Comparison of ENCODE assay signal across 8 cellular contexts in the genomic region with DNA sequence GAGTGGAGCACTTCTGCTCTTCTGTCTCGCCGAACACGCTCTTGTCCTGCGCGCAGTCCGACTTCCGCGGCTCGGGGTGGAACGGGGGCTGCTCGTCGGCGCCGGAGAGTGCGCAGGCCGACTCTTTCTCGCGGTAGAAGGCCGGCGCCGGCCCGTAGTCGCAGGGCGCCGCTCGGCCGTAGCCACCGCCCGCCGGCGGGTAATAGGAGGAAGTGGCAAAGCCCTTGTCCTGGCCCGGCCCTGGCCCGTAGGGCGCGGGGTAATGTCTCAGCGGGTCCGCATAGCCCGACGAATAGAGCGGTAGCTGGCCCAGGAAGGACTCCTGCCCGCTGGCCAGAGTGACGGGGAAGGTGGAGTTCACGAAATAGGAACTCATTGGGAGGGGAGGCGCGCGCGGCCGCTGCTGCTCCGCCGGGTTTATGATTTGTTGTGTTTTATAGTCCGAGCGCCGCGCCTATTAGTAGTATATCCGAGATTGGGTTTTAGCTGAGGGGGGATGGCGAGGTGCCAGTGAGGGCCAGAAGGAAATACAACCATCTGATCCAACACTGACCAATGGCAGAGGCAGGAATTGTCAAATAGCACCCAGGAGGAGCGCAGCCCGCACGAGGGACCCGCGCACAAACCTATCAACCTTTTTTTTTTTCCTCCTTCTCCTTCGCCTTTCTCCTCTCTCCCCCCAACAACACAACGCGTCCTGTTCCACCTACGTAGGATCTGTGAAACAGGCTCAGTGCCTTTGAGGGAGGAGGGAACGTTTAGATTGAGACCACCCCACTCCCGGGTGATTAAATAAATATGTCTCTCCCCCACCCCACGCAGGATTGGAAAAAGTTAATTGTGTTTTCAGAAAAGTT. TPM values are rescaled to one million over a fixed set of nuclear protein-coding genes. Genes with fewer than 3 reads are reported as not detected.
DNase-seq lines count a peak whose midpoint lies in the region; ATAC-seq and TF ChIP-seq lines count a peak whose summit lies in the region.

No MANE protein-coding gene starts in this region.

- ATAC-seq in GM18519 (IDR thresholded peaks at IDR 0.05; ENCODE audit: low FRiP score, unreplicated experiment) = no peak

- CTCF ChIA-PET in mammary epithelial cell (lab: Charles Lee; ENCODE audit: low non-redundant PET) = no interaction called here

- TF ChIP-seq CTCF in mammary epithelial cell (conservative IDR thresholded peaks at IDR 0.05 in 1 of 2, IDR thresholded peaks at IDR 0.05 in 1 of 2; ENCODE audit: extremely low read depth in 1 of 2, insufficient read depth in 1 of 2, low read depth in 1 of 2, low read length in 2 of 2) = no peak
- TF ChIP-seq CTCF in uterus (IDR thresholded peaks at IDR 0.05) = no peak

- peak in 1 of 2 donors; percentile 46 for TF ChIP-seq POLR2A in uterus (IDR thresholded peaks at IDR 0.05)

- H3K4me3 ChIP-seq in mammary epithelial cell (replicated peaks in 1 of 3; ENCODE audit: insufficient read depth in 1 of 3, low read depth in 2 of 3, low read length in 3 of 3) (peak overlapping the region; percentile 49 to 69 (median 57)), mesodermal cell (ENCODE audit: extremely low read depth, insufficient read depth, low read length, poor library complexity, severe bottlenecking) (peak overlapping the region; percentile 54), uterus (peak overlapping the region; percentile 35 to 39)

- H3K4me2 ChIP-seq in mammary epithelial cell (ENCODE audit: insufficient read depth, low read depth, low read length) = peak overlapping the region; percentile 99

- H2AFZ ChIP-seq in mammary epithelial cell (ENCODE audit: low read depth, low read length) = peak overlapping the region; percentile 90

- H3K4me1 ChIP-seq in mammary epithelial cell (ENCODE audit: insufficient read depth, low read length) = peaks cover 26% of the 10 kb centered on the region
- H3K4me1 ChIP-seq in mesodermal cell (ENCODE audit: control insufficient read depth, insufficient read depth, low read length, poor library complexity, severe bottlenecking) = peaks cover 29% of the 10 kb centered on the region
- H3K4me1 ChIP-seq in uterus = peaks cover 0 to 7% of the 10 kb centered on the region in 2 donors

- H3K36me3 ChIP-seq in mammary epithelial cell (ENCODE audit: insufficient read depth, low read length) (no peaks in the 10 kb centered on the region), mesodermal cell (ENCODE audit: control insufficient read depth, insufficient read depth, low read length) (no peaks in the 10 kb centered on the region), uterus (no peaks in the 10 kb centered on the region)

- H3K79me2 ChIP-seq in mammary epithelial cell (ENCODE audit: insufficient read depth, low read length) = no peaks in the 10 kb centered on the region

- H3K9ac ChIP-seq in mammary epithelial cell (ENCODE audit: insufficient read depth, low read length) = no peak overlapping the region

- 3% methylated on average over 42 of the region's 68 CpGs for WGBS in mammary epithelial cell (ENCODE audit: low coverage, missing lambda C conversion rate)
- WGBS in mesodermal cell (ENCODE audit: insufficient coverage in 2 of 2), 2 experiments = 1% methylated on average over 42 to 62 of the region's 68 CpGs

- in situ Hi-C loops in mammary epithelial cell (cut with MboI; ENCODE audit: low sequenced_read_pairs in 2 of 2) = loop anchor here (10.0 kb wide), 2 partner anchors 383 to 443 kb away; no protein-coding TSS in a partner anchor

- peaks cover 35% of the 10 kb centered on the region for H3K27me3 ChIP-seq in mammary epithelial cell (ENCODE audit: insufficient read depth, low read length)
- H3K27me3 ChIP-seq in uterus = peaks cover 9 to 71% of the 10 kb centered on the region in 2 donors

- no peaks in the 10 kb centered on the region for H4K20me1 ChIP-seq in mammary epithelial cell (ENCODE audit: insufficient read depth, low read length)

- no TSS peak for BruUV-seq in mammary epithelial cell (replicated peaks; lab: Mats Ljungman, UMichigan)

- H3K9me3 ChIP-seq in mammary epithelial cell (replicated peaks; ENCODE audit: insufficient read depth, low read length) (no peaks in the 10 kb centered on the region), mesodermal cell (ENCODE audit: control insufficient read depth, low read length) (no peaks in the 10 kb centered on the region), uterus (no peaks in the 10 kb centered on the region)

- intact Hi-C loops in mammary epithelial cell (cut with micrococcal nuclease) (no loop called here), uterus (cut with DNase I; ENCODE audit: low total_unique reads) (loop anchor here (10.0 kb wide), 1 partner anchor 253 kb away; no protein-coding TSS in a partner anchor)

- dilution Hi-C loops in mammary epithelial cell (cut with HindIII; ENCODE audit: low sequenced_read_pairs) = no loop called here

- H3K27ac ChIP-seq in mammary epithelial cell (ENCODE audit: insufficient read depth, low read depth, low read length) (no peak overlapping the region), mesodermal cell (ENCODE audit: low read depth, low read length, severe bottlenecking) (peak overlapping the region; percentile 91), uterus (peak overlapping the region; percentile 44 to 50)

- peak; percentile 70 for DNase-seq in NCI-H510A (lab: John Stamatoyannopoulos, UW)
- no peak for DNase-seq in NCI-H510A treated with DMSO at 0.1 percent for 48 hours (lab: John Stamatoyannopoulos, UW)
- peak; percentile 54 for DNase-seq in NOMO-1 treated with DMSO at 0.1 percent for 48 hours (lab: John Stamatoyannopoulos, UW; ENCODE audit: unreplicated experiment)
- peak; percentile 47 for DNase-seq in mammary epithelial cell
- peak; percentile 51 to 56 for DNase-seq in uterus
- no peak for DNase-seq in GF-D8 (lab: John Stamatoyannopoulos, UW)

RNA-seq across cellular contexts. Expression of a gene that starts 4.4 kb away (rescaled TPM):
- total RNA-seq in mammary epithelial cell (not detected), uterus (1 to 10 TPM in 1 of 4 donors, under 1 TPM in 2, not detected in 1; 0.55 to 2.5 (median 0.59) TPM)
- not detected for polyA plus RNA-seq in mammary epithelial cell
- not detected for polyA minus RNA-seq in mammary epithelial cell
- polyA plus RNA-seq in mesodermal cell (2013, experiment 1 of 2) = 13.7 TPM
- polyA plus RNA-seq in mesodermal cell (2013, experiment 2 of 2) = 15.0 TPM

RNA-seq across cellular contexts. Expression of a gene that starts 6.8 kb away (rescaled TPM):
- total RNA-seq in mammary epithelial cell (under 1 TPM; under 0.01 to 0.59 TPM), uterus (10 to 100 TPM in 1 of 4 donors, 1 to 10 TPM in 1, under 1 TPM in 1, not detected in 1; 0.88 to 18.2 (median 7.3) TPM)
- polyA plus RNA-seq in mammary epithelial cell = 0.49 TPM
- not detected for polyA minus RNA-seq in mammary epithelial cell
- polyA plus RNA-seq in mesodermal cell (2013, experiment 1 of 2) = 38.9 TPM
- polyA plus RNA-seq in mesodermal cell (2013, experiment 2 of 2) = 49.8 TPM

RNA-seq across cellular contexts. Expression of a gene that starts 8.0 kb away (rescaled TPM):
- total RNA-seq in mammary epithelial cell (1 to 10 TPM; 1.5 to 5.2 TPM), uterus (10 to 100 TPM; 10.6 to 30.0 (median 18.0) TPM)
- polyA plus RNA-seq in mammary epithelial cell = 2.6 TPM
- 0.67 TPM for polyA minus RNA-seq in mammary epithelial cell
- 28.7 TPM for polyA plus RNA-seq in mesodermal cell (2013, experiment 1 of 2)
- polyA plus RNA-seq in mesodermal cell (2013, experiment 2 of 2) = 27.8 TPM

RNA-seq across cellular contexts. Expression of a gene that starts 12.8 kb away (rescaled TPM):
- total RNA-seq in mammary epithelial cell = not detected
- polyA plus RNA-seq in mammary epithelial cell = 0.67 TPM
- polyA minus RNA-seq in mammary epithelial cell = not detected
- polyA plus RNA-seq in mesodermal cell (2013, experiment 1 of 2) = 10.4 TPM
- polyA plus RNA-seq in mesodermal cell (2013, experiment 2 of 2) = 19.8 TPM
- total RNA-seq in uterus = 1 to 10 TPM in 3 of 4 donors, not detected in 1; 1.0 to 6.9 (median 3.5) TPM

RNA-seq across cellular contexts. Expression of a gene that starts 17.1 kb away (rescaled TPM):
- total RNA-seq in mammary epithelial cell (not detected), uterus (1 to 10 TPM in 2 of 4 donors, under 1 TPM in 1, not detected in 1; 0.29 to 9.5 (median 1.9) TPM)
- polyA plus RNA-seq in mammary epithelial cell = not detected
- not detected for polyA minus RNA-seq in mammary epithelial cell
- 30.0 TPM for polyA plus RNA-seq in mesodermal cell (2013, experiment 1 of 2)
- 41.5 TPM for polyA plus RNA-seq in mesodermal cell (2013, experiment 2 of 2)

Comparison
In these comparisons a context has a peak if more than half of its experiments do, and no peak if none do; other contexts are left out.
1. DNase-seq: peak in NCI-H510A (single experiment), NOMO-1 treated with DMSO at 0.1 percent for 48 hours (single experiment), mammary epithelial cell (single experiment) and uterus (2 of 2); none in NCI-H510A treated with DMSO at 0.1 percent for 48 hours (single experiment) and GF-D8 (single experiment).
2. Peak in every context shown above with its lines, with median percentiles within 50 percentile points of each other: H3K4me3 ChIP-seq.